Comparison of ENCODE assay signal across 1 cellular context in the genomic region with DNA sequence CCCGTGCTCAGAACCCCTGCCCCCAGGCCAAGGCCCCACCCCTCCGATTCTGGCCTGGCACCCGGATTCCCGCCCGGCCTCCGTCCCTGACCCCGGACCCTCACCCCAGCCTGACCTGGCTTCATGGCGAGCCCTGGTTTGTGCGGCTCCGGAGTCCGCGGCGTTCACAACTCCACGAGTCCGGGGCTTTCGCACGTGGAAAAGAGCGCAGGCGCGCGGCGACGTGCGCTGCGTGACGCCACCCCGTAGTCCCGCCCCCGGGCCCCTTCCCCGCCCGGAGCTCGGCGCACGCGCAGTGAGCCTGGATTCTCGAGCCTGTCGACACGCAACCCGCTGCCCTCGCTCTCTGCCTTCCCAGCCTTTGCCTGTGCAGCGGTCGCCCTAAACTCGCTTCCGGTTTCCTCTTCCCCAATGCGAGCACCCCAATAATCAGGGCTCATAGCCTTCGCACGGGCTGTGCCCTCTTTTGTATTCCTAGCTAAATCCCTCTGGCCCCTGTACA.
TF ChIP-seq lines count a peak whose summit lies in the region.

A gene (minus strand): TSS at position 204 of the 502 bp plus-strand sequence. CDS start 79 bp downstream, at position 125.

TF ChIP-seq in HepG2, 621 proteins besides CTCF, POLR2A, EP300 and RAD21 (continued from another document and continues in another):
- TF ChIP-seq, protein P1, sequence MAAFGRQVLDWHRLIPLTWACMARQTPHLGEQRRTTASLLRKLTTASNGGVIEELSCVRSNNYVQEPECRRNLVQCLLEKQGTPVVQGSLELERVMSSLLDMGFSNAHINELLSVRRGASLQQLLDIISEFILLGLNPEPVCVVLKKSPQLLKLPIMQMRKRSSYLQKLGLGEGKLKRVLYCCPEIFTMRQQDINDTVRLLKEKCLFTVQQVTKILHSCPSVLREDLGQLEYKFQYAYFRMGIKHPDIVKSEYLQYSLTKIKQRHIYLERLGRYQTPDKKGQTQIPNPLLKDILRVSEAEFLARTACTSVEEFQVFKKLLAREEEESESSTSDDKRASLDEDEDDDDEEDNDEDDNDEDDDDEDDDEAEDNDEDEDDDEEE (CRISPR knock-in tag; IDR thresholded peaks at IDR 0.05) = peak; percentile 85
- TF ChIP-seq ZMYM2 (CRISPR knock-in tag; IDR thresholded peaks at IDR 0.05) = no peak
- no peak for TF ChIP-seq MAFG (CRISPR knock-in tag; IDR thresholded peaks at IDR 0.05)
- TF ChIP-seq NAIF1 (CRISPR knock-in tag; IDR thresholded peaks at IDR 0.05; ENCODE audit: borderline replicate concordance) = no peak; the same call in 1 of the 2 replicates
- no peak for TF ChIP-seq FLYWCH1 (CRISPR knock-in tag; IDR thresholded peaks at IDR 0.05)
- TF ChIP-seq ZNF136 (CRISPR knock-in tag; IDR thresholded peaks at IDR 0.05; ENCODE audit: low read depth) = peak; percentile 24; the same call in 1 of the 2 replicates
- TF ChIP-seq ZNF569 (CRISPR knock-in tag; IDR thresholded peaks at IDR 0.05; ENCODE audit: borderline replicate concordance) = no peak
- TF ChIP-seq SIX1 (CRISPR knock-in tag; IDR thresholded peaks at IDR 0.05; ENCODE audit: borderline replicate concordance) = no peak
- TF ChIP-seq ZNF230 (CRISPR knock-in tag; IDR thresholded peaks at IDR 0.05) = no peak
- no peak for TF ChIP-seq SATB2 (CRISPR knock-in tag; IDR thresholded peaks at IDR 0.05)
- TF ChIP-seq TCF7L2 (IDR thresholded peaks at IDR 0.05; ENCODE audit: low read depth, low read length) = no peak
- TF ChIP-seq ETV5 (CRISPR knock-in tag; IDR thresholded peaks at IDR 0.05; ENCODE audit: borderline replicate concordance) = peak; percentile 70
- TF ChIP-seq ZNF766 (CRISPR knock-in tag; IDR thresholded peaks at IDR 0.05; ENCODE audit: borderline replicate concordance) = no peak; the same call in 1 of the 2 replicates
- no peak for TF ChIP-seq ZNF703 (CRISPR knock-in tag; IDR thresholded peaks at IDR 0.05; ENCODE audit: borderline replicate concordance)
- TF ChIP-seq ZNF616 (CRISPR knock-in tag; IDR thresholded peaks at IDR 0.05; ENCODE audit: low read depth) = peak; percentile 88; the same call in 1 of the 2 replicates
- no peak for TF ChIP-seq ZNF841 (CRISPR knock-in tag; IDR thresholded peaks at IDR 0.05; ENCODE audit: borderline replicate concordance)
- no peak for TF ChIP-seq CHD4 (IDR thresholded peaks at IDR 0.05; ENCODE audit: borderline replicate concordance, low read length)
- peak; percentile 63; the same call in 1 of the 2 replicates for TF ChIP-seq ARNT2 (CRISPR knock-in tag; IDR thresholded peaks at IDR 0.05; ENCODE audit: low read depth)
- TF ChIP-seq, protein P2, sequence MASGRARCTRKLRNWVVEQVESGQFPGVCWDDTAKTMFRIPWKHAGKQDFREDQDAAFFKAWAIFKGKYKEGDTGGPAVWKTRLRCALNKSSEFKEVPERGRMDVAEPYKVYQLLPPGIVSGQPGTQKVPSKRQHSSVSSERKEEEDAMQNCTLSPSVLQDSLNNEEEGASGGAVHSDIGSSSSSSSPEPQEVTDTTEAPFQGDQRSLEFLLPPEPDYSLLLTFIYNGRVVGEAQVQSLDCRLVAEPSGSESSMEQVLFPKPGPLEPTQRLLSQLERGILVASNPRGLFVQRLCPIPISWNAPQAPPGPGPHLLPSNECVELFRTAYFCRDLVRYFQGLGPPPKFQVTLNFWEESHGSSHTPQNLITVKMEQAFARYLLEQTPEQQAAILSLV (CRISPR knock-in tag; IDR thresholded peaks at IDR 0.05; ENCODE audit: borderline replicate concordance) = peak; percentile 62; the same call in 1 of the 2 replicates
- TF ChIP-seq ZNF460 (CRISPR knock-in tag; IDR thresholded peaks at IDR 0.05; ENCODE audit: borderline replicate concordance) = no peak
- peak; percentile 66; the same call in 1 of the 2 replicates for TF ChIP-seq ZNF547 (CRISPR knock-in tag; IDR thresholded peaks at IDR 0.05)
- TF ChIP-seq, protein P3, sequence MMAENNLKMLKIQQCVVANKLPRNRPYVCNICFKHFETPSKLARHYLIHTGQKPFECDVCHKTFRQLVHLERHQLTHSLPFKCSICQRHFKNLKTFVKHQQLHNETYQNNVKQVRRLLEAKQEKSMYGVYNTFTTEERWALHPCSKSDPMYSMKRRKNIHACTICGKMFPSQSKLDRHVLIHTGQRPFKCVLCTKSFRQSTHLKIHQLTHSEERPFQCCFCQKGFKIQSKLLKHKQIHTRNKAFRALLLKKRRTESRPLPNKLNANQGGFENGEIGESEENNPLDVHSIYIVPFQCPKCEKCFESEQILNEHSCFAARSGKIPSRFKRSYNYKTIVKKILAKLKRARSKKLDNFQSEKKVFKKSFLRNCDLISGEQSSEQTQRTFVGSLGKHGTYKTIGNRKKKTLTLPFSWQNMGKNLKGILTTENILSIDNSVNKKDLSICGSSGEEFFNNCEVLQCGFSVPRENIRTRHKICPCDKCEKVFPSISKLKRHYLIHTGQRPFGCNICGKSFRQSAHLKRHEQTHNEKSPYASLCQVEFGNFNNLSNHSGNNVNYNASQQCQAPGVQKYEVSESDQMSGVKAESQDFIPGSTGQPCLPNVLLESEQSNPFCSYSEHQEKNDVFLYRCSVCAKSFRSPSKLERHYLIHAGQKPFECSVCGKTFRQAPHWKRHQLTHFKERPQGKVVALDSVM (CRISPR knock-in tag; IDR thresholded peaks at IDR 0.05) = no peak
- TF ChIP-seq POLR2G (IDR thresholded peaks at IDR 0.05; ENCODE audit: low read depth, low read length) = peak; percentile 87
- peak; percentile 75 for TF ChIP-seq ELF1 (CRISPR knock-in tag; IDR thresholded peaks at IDR 0.05)
- TF ChIP-seq, protein P4, sequence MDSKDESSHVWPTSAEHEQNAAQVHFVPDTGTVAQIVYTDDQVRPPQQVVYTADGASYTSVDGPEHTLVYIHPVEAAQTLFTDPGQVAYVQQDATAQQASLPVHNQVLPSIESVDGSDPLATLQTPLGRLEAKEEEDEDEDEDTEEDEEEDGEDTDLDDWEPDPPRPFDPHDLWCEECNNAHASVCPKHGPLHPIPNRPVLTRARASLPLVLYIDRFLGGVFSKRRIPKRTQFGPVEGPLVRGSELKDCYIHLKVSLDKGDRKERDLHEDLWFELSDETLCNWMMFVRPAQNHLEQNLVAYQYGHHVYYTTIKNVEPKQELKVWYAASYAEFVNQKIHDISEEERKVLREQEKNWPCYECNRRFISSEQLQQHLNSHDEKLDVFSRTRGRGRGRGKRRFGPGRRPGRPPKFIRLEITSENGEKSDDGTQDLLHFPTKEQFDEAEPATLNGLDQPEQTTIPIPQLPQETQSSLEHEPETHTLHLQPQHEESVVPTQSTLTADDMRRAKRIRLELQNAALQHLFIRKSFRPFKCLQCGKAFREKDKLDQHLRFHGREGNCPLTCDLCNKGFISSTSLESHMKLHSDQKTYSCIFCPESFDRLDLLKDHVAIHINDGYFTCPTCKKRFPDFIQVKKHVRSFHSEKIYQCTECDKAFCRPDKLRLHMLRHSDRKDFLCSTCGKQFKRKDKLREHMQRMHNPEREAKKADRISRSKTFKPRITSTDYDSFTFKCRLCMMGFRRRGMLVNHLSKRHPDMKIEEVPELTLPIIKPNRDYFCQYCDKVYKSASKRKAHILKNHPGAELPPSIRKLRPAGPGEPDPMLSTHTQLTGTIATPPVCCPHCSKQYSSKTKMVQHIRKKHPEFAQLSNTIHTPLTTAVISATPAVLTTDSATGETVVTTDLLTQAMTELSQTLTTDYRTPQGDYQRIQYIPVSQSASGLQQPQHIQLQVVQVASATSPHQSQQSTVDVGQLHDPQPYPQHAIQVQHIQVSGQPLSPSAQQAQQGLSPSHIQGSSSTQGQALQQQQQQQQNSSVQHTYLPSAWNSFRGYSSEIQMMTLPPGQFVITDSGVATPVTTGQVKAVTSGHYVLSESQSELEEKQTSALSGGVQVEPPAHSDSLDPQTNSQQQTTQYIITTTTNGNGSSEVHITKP (CRISPR knock-in tag; IDR thresholded peaks at IDR 0.05; ENCODE audit: low read depth) = no peak
- TF ChIP-seq, protein P5, sequence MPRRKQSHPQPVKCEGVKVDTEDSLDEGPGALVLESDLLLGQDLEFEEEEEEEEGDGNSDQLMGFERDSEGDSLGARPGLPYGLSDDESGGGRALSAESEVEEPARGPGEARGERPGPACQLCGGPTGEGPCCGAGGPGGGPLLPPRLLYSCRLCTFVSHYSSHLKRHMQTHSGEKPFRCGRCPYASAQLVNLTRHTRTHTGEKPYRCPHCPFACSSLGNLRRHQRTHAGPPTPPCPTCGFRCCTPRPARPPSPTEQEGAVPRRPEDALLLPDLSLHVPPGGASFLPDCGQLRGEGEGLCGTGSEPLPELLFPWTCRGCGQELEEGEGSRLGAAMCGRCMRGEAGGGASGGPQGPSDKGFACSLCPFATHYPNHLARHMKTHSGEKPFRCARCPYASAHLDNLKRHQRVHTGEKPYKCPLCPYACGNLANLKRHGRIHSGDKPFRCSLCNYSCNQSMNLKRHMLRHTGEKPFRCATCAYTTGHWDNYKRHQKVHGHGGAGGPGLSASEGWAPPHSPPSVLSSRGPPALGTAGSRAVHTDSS (CRISPR knock-in tag; conservative IDR thresholded peaks at IDR 0.05) = no peak
- no peak for TF ChIP-seq ESRRA (CRISPR knock-in tag; IDR thresholded peaks at IDR 0.05; ENCODE audit: low read depth)
- TF ChIP-seq, protein P6, sequence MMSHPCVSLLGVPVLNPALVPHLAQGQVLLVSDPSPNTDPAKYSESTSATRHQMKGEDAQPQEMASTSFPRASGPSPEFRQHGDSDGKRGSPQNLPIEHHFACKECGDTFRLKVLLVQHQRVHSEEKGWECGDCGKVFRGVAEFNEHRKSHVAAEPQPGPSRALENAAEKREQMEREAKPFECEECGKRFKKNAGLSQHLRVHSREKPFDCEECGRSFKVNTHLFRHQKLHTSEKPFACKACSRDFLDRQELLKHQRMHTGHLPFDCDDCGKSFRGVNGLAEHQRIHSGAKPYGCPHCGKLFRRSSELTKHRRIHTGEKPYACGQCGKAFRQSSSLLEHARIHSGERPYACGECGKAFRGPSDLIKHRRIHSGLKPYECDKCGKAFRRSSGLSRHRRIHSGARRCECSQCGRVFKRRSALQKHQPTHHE (CRISPR knock-in tag; IDR thresholded peaks at IDR 0.05; ENCODE audit: borderline replicate concordance) = no peak
- peak; percentile 31; the same call in 1 of the 2 replicates for TF ChIP-seq TSC22D2 (CRISPR knock-in tag; IDR thresholded peaks at IDR 0.05; ENCODE audit: borderline replicate concordance)
- no peak for TF ChIP-seq PRPF4 (IDR thresholded peaks at IDR 0.05; ENCODE audit: low read depth, low read length, poor library complexity, severe bottlenecking)
- TF ChIP-seq ZNF543 (CRISPR knock-in tag; IDR thresholded peaks at IDR 0.05) = peak; percentile 72; the same call in 1 of the 2 replicates
- peak; percentile 44 for TF ChIP-seq YY1 (IDR thresholded peaks at IDR 0.05; ENCODE audit: insufficient read depth, insufficient replicate concordance, low read depth, low read length)
- TF ChIP-seq ISL2 (CRISPR knock-in tag; IDR thresholded peaks at IDR 0.05) = 0 out of 2 replicates have a peak, but pooled peaks have one; percentile 31
- TF ChIP-seq ZSCAN29 (CRISPR knock-in tag; conservative IDR thresholded peaks at IDR 0.05) = no peak
- TF ChIP-seq, protein P7, sequence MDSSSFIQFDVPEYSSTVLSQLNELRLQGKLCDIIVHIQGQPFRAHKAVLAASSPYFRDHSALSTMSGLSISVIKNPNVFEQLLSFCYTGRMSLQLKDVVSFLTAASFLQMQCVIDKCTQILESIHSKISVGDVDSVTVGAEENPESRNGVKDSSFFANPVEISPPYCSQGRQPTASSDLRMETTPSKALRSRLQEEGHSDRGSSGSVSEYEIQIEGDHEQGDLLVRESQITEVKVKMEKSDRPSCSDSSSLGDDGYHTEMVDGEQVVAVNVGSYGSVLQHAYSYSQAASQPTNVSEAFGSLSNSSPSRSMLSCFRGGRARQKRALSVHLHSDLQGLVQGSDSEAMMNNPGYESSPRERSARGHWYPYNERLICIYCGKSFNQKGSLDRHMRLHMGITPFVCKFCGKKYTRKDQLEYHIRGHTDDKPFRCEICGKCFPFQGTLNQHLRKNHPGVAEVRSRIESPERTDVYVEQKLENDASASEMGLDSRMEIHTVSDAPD (CRISPR knock-in tag; IDR thresholded peaks at IDR 0.05) = no peak
- TF ChIP-seq MED1 (CRISPR knock-in tag; IDR thresholded peaks at IDR 0.05) = peak; percentile 58; the same call in 1 of the 2 replicates
- no peak for TF ChIP-seq KDM1A (CRISPR knock-in tag; IDR thresholded peaks at IDR 0.05)
- no peak for TF ChIP-seq CCAR2 (optimal IDR thresholded peaks at IDR 0.05; ENCODE audit: low read depth, low read length)
- TF ChIP-seq ZBTB21 (CRISPR knock-in tag; IDR thresholded peaks at IDR 0.05) = no peak
- no peak for TF ChIP-seq RBM22 (optimal IDR thresholded peaks at IDR 0.05; ENCODE audit: low read length)
- no peak for TF ChIP-seq PLRG1 (conservative IDR thresholded peaks at IDR 0.05)
- TF ChIP-seq ZNF746 (CRISPR knock-in tag; IDR thresholded peaks at IDR 0.05) = no peak; the same call in 1 of the 2 replicates
- TF ChIP-seq TBL1XR1 (IDR thresholded peaks at IDR 0.05; ENCODE audit: borderline replicate concordance, low read length, partially characterized antibody) = no peak
- no peak for TF ChIP-seq FOXO1 (CRISPR knock-in tag; IDR thresholded peaks at IDR 0.05)
- no peak for TF ChIP-seq ZBTB3 (CRISPR knock-in tag; IDR thresholded peaks at IDR 0.05; ENCODE audit: borderline replicate concordance, low read depth)
- no peak for TF ChIP-seq ZNF577 (CRISPR knock-in tag; IDR thresholded peaks at IDR 0.05; ENCODE audit: borderline replicate concordance, low read depth)
- TF ChIP-seq TCF12 (IDR thresholded peaks at IDR 0.05) = no peak
- TF ChIP-seq TCF12 (CRISPR knock-in tag; IDR thresholded peaks at IDR 0.05) = no peak
- no peak for TF ChIP-seq ZNF432 (CRISPR knock-in tag; IDR thresholded peaks at IDR 0.05; ENCODE audit: borderline replicate concordance)
- TF ChIP-seq, protein P8, sequence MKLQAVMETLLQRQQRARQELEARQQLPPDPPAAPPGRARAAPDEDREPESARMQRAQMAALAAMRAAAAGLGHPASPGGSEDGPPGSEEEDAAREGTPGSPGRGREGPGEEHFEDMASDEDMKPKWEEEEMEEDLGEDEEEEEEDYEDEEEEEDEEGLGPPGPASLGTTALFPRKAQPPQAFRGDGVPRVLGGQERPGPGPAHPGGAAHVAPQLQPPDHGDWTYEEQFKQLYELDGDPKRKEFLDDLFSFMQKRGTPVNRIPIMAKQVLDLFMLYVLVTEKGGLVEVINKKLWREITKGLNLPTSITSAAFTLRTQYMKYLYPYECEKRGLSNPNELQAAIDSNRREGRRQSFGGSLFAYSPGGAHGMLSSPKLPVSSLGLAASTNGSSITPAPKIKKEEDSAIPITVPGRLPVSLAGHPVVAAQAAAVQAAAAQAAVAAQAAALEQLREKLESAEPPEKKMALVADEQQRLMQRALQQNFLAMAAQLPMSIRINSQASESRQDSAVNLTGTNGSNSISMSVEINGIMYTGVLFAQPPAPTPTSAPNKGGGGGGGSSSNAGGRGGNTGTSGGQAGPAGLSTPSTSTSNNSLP (IDR thresholded peaks at IDR 0.05; ENCODE audit: low read depth, low read length) = no peak
- TF ChIP-seq ZNF484 (CRISPR knock-in tag; IDR thresholded peaks at IDR 0.05; ENCODE audit: borderline replicate concordance, low read depth) = no peak
- no peak for TF ChIP-seq HDAC2 (CRISPR knock-in tag; IDR thresholded peaks at IDR 0.05)
- TF ChIP-seq PITX1 (CRISPR knock-in tag; IDR thresholded peaks at IDR 0.05) = peak; percentile 52; the same call in 1 of the 2 replicates
- peak; percentile 60; the same call in 1 of the 2 replicates for TF ChIP-seq ZNF350 (CRISPR knock-in tag; IDR thresholded peaks at IDR 0.05; ENCODE audit: borderline replicate concordance, low read depth)
- no peak; the same call in 1 of the 2 replicates for TF ChIP-seq ZMYM3 (CRISPR knock-in tag; IDR thresholded peaks at IDR 0.05)
